In genomic region chrX:74540635-74541249, GRCh38 we compare ENCODE assay signal across 27 cellular contexts.
DNase-seq lines count a peak whose midpoint lies in the region; ATAC-seq, FAIRE-seq and TF ChIP-seq lines count a peak whose summit lies in the region.
"Had no signal": no experiment of that assay in that cellular context is flagged by ENCODE, and none has a peak within 500 bp of the region (broad histone marks: within the 10 kb centered on the region; RNA-seq: fewer than 3 reads in every experiment).

No MANE protein-coding gene starts in this region.

- peaks cover under 1% of the 10 kb centered on the region for H3K27me3 Mint-ChIP-seq in activated CD4-positive, alpha-beta T cell treated with anti-CD3 and anti-CD28 coated beads for 36 hours
- H3K27me3 Mint-ChIP-seq: central memory CD8-positive, alpha-beta T cell; effector memory CD8-positive, alpha-beta T cell; memory B cell had no signal

- H3K27me3 ChIP-seq in bronchial epithelial cell (ENCODE audit: control insufficient read depth, insufficient read depth, low read length): no peaks in the 10 kb centered on the region
- H3K27me3 ChIP-seq: Peyer's patch had no signal

- POLR2A ChIA-PET in activated CD4-positive, alpha-beta T cell treated with anti-CD3 and anti-CD28 coated beads for 36 hours (lab: Charles Lee): interaction anchor here (0.7 kb wide), 1 partner anchor 170 kb away, joined by 3 read pairs; no protein-coding TSS in a partner anchor

- no peak overlapping the region for H3K4me3 ChIP-seq in bronchial epithelial cell (ENCODE audit: low read depth, low read length)
- H3K4me3 ChIP-seq: pancreas, Peyer's patch had no signal

- TF ChIP-seq CTCF in bronchial epithelial cell (IDR thresholded peaks at IDR 0.05; ENCODE audit: insufficient read depth, low read length, severe bottlenecking): no peak

- CTCF ChIA-PET in activated CD4-positive, alpha-beta T cell treated with anti-CD3 and anti-CD28 coated beads for 36 hours (lab: Charles Lee): interaction anchor here (0.6 kb wide), 1 partner anchor 1738 kb away, joined by 3 read pairs; no protein-coding TSS in a partner anchor

- DNase-seq in activated CD4-positive, alpha-beta T cell treated with anti-CD3 and anti-CD28 coated beads for 36 hours: peak; percentile 15
- no peak for DNase-seq in activated CD4-positive, alpha-beta T cell treated with anti-CD3 and anti-CD28 coated beads for 4 hours
- peak; percentile 3 for DNase-seq in stimulated activated CD4-positive, alpha-beta T cell treated with anti-CD3 and anti-CD28 coated beads, Interleukin-4, amount 100 ng/mL, for 24 hours
- no peak for DNase-seq in stimulated activated CD4-positive, alpha-beta T cell treated with anti-CD3 and anti-CD28 coated beads, Interleukin-2, amount 100 ng/mL, for 24 hours
- DNase-seq in bronchial epithelial cell (ENCODE audit: low read depth) (peak; percentile 48), midbrain (lab: John Stamatoyannopoulos, UW) (no peak)
- DNase-seq: activated CD4-positive, alpha-beta T cell treated with anti-CD3 and anti-CD28 coated beads, Interleukin-2, amount 50 U/mL, for 1 hour; activated effector memory CD4-positive, alpha-beta T cell treated with anti-CD3 and anti-CD28 coated beads, Interleukin-2, amount 50 U/mL, for 16 hours; effector memory CD8-positive, alpha-beta T cell; KBM-7; NCI-H2029 treated with DMSO at 0.1 percent for 48 hours; NCI-H774; pancreas; Peyer's patch; SHP77 treated with DMSO at 0.1 percent for 48 hours; small intestine; substantia nigra; T-helper 9 cell had no signal

- H3K36me3 Mint-ChIP-seq in activated CD4-positive, alpha-beta T cell treated with anti-CD3 and anti-CD28 coated beads for 36 hours (ENCODE audit: low read depth): no peaks in the 10 kb centered on the region
- H3K36me3 Mint-ChIP-seq: memory B cell, type B pancreatic cell had no signal

- no peak for FAIRE-seq in bronchial epithelial cell (lab: Jason Lieb, UNC)
- FAIRE-seq: GM12892, H54, islet of Langerhans, pancreas, small intestine had no signal

- peaks cover 21% of the 10 kb centered on the region for H3K4me1 Mint-ChIP-seq in activated CD4-positive, alpha-beta T cell treated with anti-CD3 and anti-CD28 coated beads for 36 hours

- no peaks in the 10 kb centered on the region for H3K36me3 ChIP-seq in bronchial epithelial cell (ENCODE audit: control insufficient read depth, insufficient read depth, low read length)
- H3K36me3 ChIP-seq: pancreas, Peyer's patch had no signal

- H3K27ac Mint-ChIP-seq in activated CD4-positive, alpha-beta T cell treated with anti-CD3 and anti-CD28 coated beads for 36 hours: no peak overlapping the region
- H3K27ac Mint-ChIP-seq: effector memory CD8-positive, alpha-beta T cell; memory B cell; type B pancreatic cell had no signal

- no peak overlapping the region for H3K4me3 Mint-ChIP-seq in activated CD4-positive, alpha-beta T cell treated with anti-CD3 and anti-CD28 coated beads for 36 hours
- H3K4me3 Mint-ChIP-seq: central memory CD8-positive, alpha-beta T cell; effector memory CD8-positive, alpha-beta T cell; memory B cell; type B pancreatic cell had no signal

- H3K9me3 Mint-ChIP-seq in activated CD4-positive, alpha-beta T cell treated with anti-CD3 and anti-CD28 coated beads for 36 hours (ENCODE audit: low read depth): no peaks in the 10 kb centered on the region
- H3K9me3 Mint-ChIP-seq: central memory CD8-positive, alpha-beta T cell; effector memory CD8-positive, alpha-beta T cell; memory B cell; type B pancreatic cell had no signal

- intact Hi-C loops in activated CD4-positive, alpha-beta T cell treated with anti-CD3 and anti-CD28 coated beads for 36 hours (cut with DNase I, micrococcal nuclease): loop anchor here in 1 of 2 experiments (2.0 kb wide), 1 partner anchor 38 kb away; no protein-coding TSS in a partner anchor

- ATAC-seq in activated CD4-positive, alpha-beta T cell treated with anti-CD3 and anti-CD28 coated beads for 36 hours: peak; percentile 73
- ATAC-seq in GM18511 (IDR thresholded peaks at IDR 0.05; ENCODE audit: unreplicated experiment): no peak
- ATAC-seq in HG03432 (IDR thresholded peaks at IDR 0.05; ENCODE audit: unreplicated experiment): no peak
- ATAC-seq: effector memory CD8-positive, alpha-beta T cell; left lobe of liver; pancreas had no signal

Comparison
In these comparisons a context has a peak if more than half of its experiments do, and no peak if none do; other contexts are left out.
1. DNase-seq: peak in activated CD4-positive, alpha-beta T cell treated with anti-CD3 and anti-CD28 coated beads for 36 hours (single experiment), stimulated activated CD4-positive, alpha-beta T cell treated with anti-CD3 and anti-CD28 coated beads, Interleukin-4, amount 100 ng/mL, for 24 hours (single experiment) and bronchial epithelial cell (single experiment); none in activated CD4-positive, alpha-beta T cell treated with anti-CD3 and anti-CD28 coated beads for 4 hours (0 of 2), stimulated activated CD4-positive, alpha-beta T cell treated with anti-CD3 and anti-CD28 coated beads, Interleukin-2, amount 100 ng/mL, for 24 hours (0 of 2) and midbrain (single experiment).